ENCODE assay signal across 18 cellular contexts in genomic region chr10:26706936-26707335, GRCh38. TPM values are rescaled to one million over a fixed set of nuclear protein-coding genes. Genes with fewer than 3 reads are reported as not detected.
DNase-seq lines count a peak whose midpoint lies in the region; FAIRE-seq and TF ChIP-seq lines count a peak whose summit lies in the region.
"Had no signal": no experiment of that assay in that cellular context is flagged by ENCODE, and none has a peak within 500 bp of the region (broad histone marks: within the 10 kb centered on the region; RNA-seq: fewer than 3 reads in every experiment).

No MANE protein-coding gene starts in this region.

- DNase-seq in CD14-positive monocyte (ENCODE audit: low spot score) (no peak), astrocyte (ENCODE audit: low read depth) (no peak), kidney (no peak), testis (peak; percentile 70), ureter (ENCODE audit: low spot score) (no peak), coronary artery (ENCODE audit: low spot score) (no peak), NCI-H1105 treated with DMSO at 0.1 percent for 48 hours (lab: John Stamatoyannopoulos, UW) (no peak)
- DNase-seq: Calu3; CD8-positive, alpha-beta T cell; DMS79 treated with DMSO at 0.1 percent for 48 hours; GM23248; HFFc6 had no signal

- H3K27ac Mint-ChIP-seq in CD14-positive monocyte (peak overlapping the region in 5 of 7 donors; percentile 79 to 89 (median 86)), astrocyte (ENCODE audit: unreplicated experiment) (no peak overlapping the region)
- H3K27ac Mint-ChIP-seq: CD8-positive, alpha-beta T cell; HFFc6 had no signal

- H3K27ac ChIP-seq in astrocyte (ENCODE audit: low read depth, low read length) (no peak overlapping the region), kidney (ENCODE audit: low read depth in 2 of 2, low read length in 2 of 2) (peak overlapping the region; percentile 57 to 65), testis (no peak overlapping the region), coronary artery (no peak overlapping the region)
- H3K27ac ChIP-seq: 22Rv1, A549, C4-2B, GM23248, HL-60 had no signal

- TF ChIP-seq CTCF in CD14-positive monocyte (IDR thresholded peaks at IDR 0.05) (no peak), astrocyte (IDR thresholded peaks at IDR 0.05; ENCODE audit: insufficient read depth, low read depth, low read length) (no peak), kidney (IDR thresholded peaks at IDR 0.05; ENCODE audit: borderline replicate concordance, extremely low read depth, insufficient read depth) (no peak), testis (IDR thresholded peaks at IDR 0.05) (no peak), coronary artery (IDR thresholded peaks at IDR 0.05) (no peak)

- H3K4me2 ChIP-seq in astrocyte (ENCODE audit: low read length): no peak overlapping the region
- H3K4me2 ChIP-seq: A549 had no signal

- peaks cover 27% of the 10 kb centered on the region for H3K4me1 Mint-ChIP-seq in CD14-positive monocyte
- H3K4me1 Mint-ChIP-seq in astrocyte (ENCODE audit: low read depth, unreplicated experiment): peaks cover 2% of the 10 kb centered on the region

- H3K79me2 ChIP-seq in astrocyte (ENCODE audit: insufficient read depth, low read length): peaks cover 18% of the 10 kb centered on the region

- H3K36me3 ChIP-seq in astrocyte (ENCODE audit: insufficient read depth, low read length): peaks cover 10% of the 10 kb centered on the region
- H3K36me3 ChIP-seq in kidney (ENCODE audit: control insufficient read depth in 1 of 2, insufficient read depth in 2 of 2, low read length in 2 of 2): peaks cover 3 to 14% of the 10 kb centered on the region in 2 donors
- H3K36me3 ChIP-seq in testis (ENCODE audit: low read depth, missing control alignments): no peaks in the 10 kb centered on the region

- H3K9me3 ChIP-seq in astrocyte (ENCODE audit: insufficient read depth, low read depth, low read length): no peaks in the 10 kb centered on the region
- H3K9me3 ChIP-seq in kidney (ENCODE audit: control insufficient read depth in 1 of 2, low read length in 2 of 2): no peaks in the 10 kb centered on the region
- H3K9me3 ChIP-seq in testis: no peaks in the 10 kb centered on the region
- H3K9me3 ChIP-seq: A549 had no signal

- H3K4me3 Mint-ChIP-seq in CD14-positive monocyte (no peak overlapping the region), astrocyte (ENCODE audit: unreplicated experiment) (peak overlapping the region; percentile 17)
- H3K4me3 Mint-ChIP-seq: CD8-positive, alpha-beta T cell; HFFc6 had no signal

- peaks cover 52 to 80% of the 10 kb centered on the region in 2 donors for H3K36me3 Mint-ChIP-seq in CD14-positive monocyte
- peaks cover 14% of the 10 kb centered on the region for H3K36me3 Mint-ChIP-seq in astrocyte (ENCODE audit: low read depth, unreplicated experiment)

- H3K4me3 ChIP-seq in astrocyte (ENCODE audit: insufficient read depth, low read depth, low read length): no peak overlapping the region
- H3K4me3 ChIP-seq in kidney (ENCODE audit: low read length in 2 of 2): peak overlapping the region in 1 of 2 donors; percentile 21
- H3K4me3 ChIP-seq in testis: peak overlapping the region; percentile 9 to 20
- H3K4me3 ChIP-seq in coronary artery: no peak overlapping the region
- H3K4me3 ChIP-seq: A549, GM23248 had no signal

- intact Hi-C loops in CD14-positive monocyte (cut with micrococcal nuclease) (no loop called here), kidney (cut with DNase I) (no loop called here), testis (cut with DNase I; ENCODE audit: low total_unique reads) (no loop called here)

- H3K27me3 ChIP-seq in astrocyte (ENCODE audit: insufficient read depth, low read length): no peaks in the 10 kb centered on the region
- H3K27me3 ChIP-seq in testis: no peaks in the 10 kb centered on the region

- TF ChIP-seq POLR2A in testis (IDR thresholded peaks at IDR 0.05): no peak

- H2AFZ ChIP-seq in astrocyte (ENCODE audit: low read depth, low read length): no peak overlapping the region
- H2AFZ ChIP-seq: GM23248 had no signal

- H3K4me1 ChIP-seq in astrocyte (ENCODE audit: insufficient read depth, low read length) (no peaks in the 10 kb centered on the region), kidney (ENCODE audit: control insufficient read depth in 1 of 2, insufficient read depth in 1 of 2, low read depth in 1 of 2, low read length in 2 of 2) (peaks cover 5 to 6% of the 10 kb centered on the region in 2 donors), testis (no peaks in the 10 kb centered on the region)
- H3K4me1 ChIP-seq: A549 had no signal

- H4K20me1 ChIP-seq in astrocyte (ENCODE audit: insufficient read depth, low read length): peaks cover 8% of the 10 kb centered on the region

- 56 to 58% methylated on average over 10 of the region's 10 CpGs for WGBS in testis, 2 donors

- FAIRE-seq in astrocyte (lab: Jason Lieb, UNC) (no peak), kidney (lab: Jason Lieb, UNC) (no peak)
- FAIRE-seq: A549, GM19239, H54 had no signal

- H3K27me3 Mint-ChIP-seq in CD14-positive monocyte (ENCODE audit: low read depth in 3 of 3) (peaks cover 0 to 2% (median 0%) of the 10 kb centered on the region in 3 donors), astrocyte (ENCODE audit: low read depth, unreplicated experiment) (no peaks in the 10 kb centered on the region)

- no peak overlapping the region for H3K9ac ChIP-seq in astrocyte (ENCODE audit: low read length)
- H3K9ac ChIP-seq in kidney (ENCODE audit: low read length in 2 of 2): no peak overlapping the region
- H3K9ac ChIP-seq: GM23248 had no signal

- H3K9me3 Mint-ChIP-seq in CD14-positive monocyte (no peaks in the 10 kb centered on the region), astrocyte (ENCODE audit: unreplicated experiment) (no peaks in the 10 kb centered on the region)
- H3K9me3 Mint-ChIP-seq: CD8-positive, alpha-beta T cell; HFFc6 had no signal

RNA-seq across cellular contexts. Expression of gene PDSS1, which starts 9.4 kb away (rescaled TPM):
- 10 to 100 TPM; 12.6 to 13.1 TPM for polyA plus RNA-seq in CD14-positive monocyte
- 7.1 and 9.6 TPM in 2 replicates for total RNA-seq in astrocyte
- 5.2 TPM for total RNA-seq in kidney
- 11.8 TPM for polyA plus RNA-seq in kidney (ENCODE audit: insufficient read depth, low read depth, low replicate concordance)
- 1 to 10 TPM; 8.9 to 9.6 TPM for total RNA-seq in testis
- 10.1 TPM for polyA plus RNA-seq in testis (ENCODE audit: insufficient read depth, low read depth, low replicate concordance)
- 8.8 TPM for total RNA-seq in ureter

Comparison
In these comparisons a context has a peak if more than half of its experiments do, and no peak if none do; other contexts are left out.
1. H3K27ac ChIP-seq: peak in kidney (2 of 2); none in astrocyte (single experiment), testis (0 of 2) and coronary artery (0 of 2).
2. H3K4me3 ChIP-seq: peak in testis (2 of 2); none in astrocyte (single experiment) and coronary artery (single experiment).